ENCODE assay signal across 12 cellular contexts in the genomic region with DNA sequence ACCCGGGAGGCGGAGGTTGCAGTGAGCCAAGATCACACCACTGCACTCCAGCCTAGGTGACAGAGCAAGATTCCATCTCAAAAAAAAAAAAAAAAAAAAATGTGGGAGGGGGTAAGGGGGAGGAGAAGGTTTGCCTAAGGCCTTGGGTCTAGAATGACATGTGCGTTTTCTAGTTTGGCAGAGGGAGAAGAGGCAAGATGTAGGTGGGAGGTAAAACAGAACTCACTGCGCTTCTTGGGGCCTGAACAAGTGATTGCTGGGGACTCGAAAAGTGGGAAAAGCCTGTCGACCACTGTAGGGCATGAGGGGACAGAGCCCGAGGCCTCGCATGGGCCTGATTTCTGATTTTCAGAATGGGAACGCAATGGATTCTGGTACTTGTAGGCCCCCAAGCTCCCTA. TPM values are rescaled to one million over a fixed set of nuclear protein-coding genes. Genes with fewer than 3 reads are reported as not detected.
A peak's percentile ranks its signal among the peaks of the same experiment; 100 is the strongest.
DNase-seq lines count a peak whose midpoint lies in the region; ATAC-seq and TF ChIP-seq lines count a peak whose summit lies in the region.
"Had no signal": no experiment of that assay in that cellular context is flagged by ENCODE, and none has a peak within 500 bp of the region (broad histone marks: within the 10 kb centered on the region; RNA-seq: fewer than 3 reads in every experiment).

No MANE protein-coding gene starts in this region.

- no peak for TF ChIP-seq CTCF in CD8-positive, alpha-beta T cell (IDR thresholded peaks at IDR 0.05)
- TF ChIP-seq CTCF in HEK293 (tag by site-specific recombination; IDR thresholded peaks at IDR 0.05): no peak

- H3K9me3 Mint-ChIP-seq in CD8-positive, alpha-beta T cell: no peaks in the 10 kb centered on the region
- no peaks in the 10 kb centered on the region for H3K9me3 Mint-ChIP-seq in central memory CD8-positive, alpha-beta T cell

- peaks cover 95% of the 10 kb centered on the region for H3K4me1 ChIP-seq in CD8-positive, alpha-beta T cell (ENCODE audit: insufficient read depth, low read length)
- no peaks in the 10 kb centered on the region for H3K4me1 ChIP-seq in HEK293 (ENCODE audit: control insufficient read depth, insufficient read depth, low read length)
- H3K4me1 ChIP-seq: right atrium auricular region had no signal

- POLR2A ChIA-PET in CD8-positive, alpha-beta T cell (lab: Charles Lee): interaction anchor here (0.8 to 9.4 kb wide), 5 partner anchors 12 to 322 kb away, joined by 3 to 195 read pairs (median 5); a partner anchor contains a TSS
- POLR2A ChIA-PET in HEK293 (lab: Yijun Ruan, JAX): no interaction called here

- CTCF ChIA-PET in CD8-positive, alpha-beta T cell (lab: Charles Lee): interaction anchor here (1.3 to 6.8 kb wide), 7 partner anchors 9 to 295 kb away, joined by 3 to 100 read pairs (median 6); a partner anchor contains a TSS
- CTCF ChIA-PET in HEK293 (lab: Yijun Ruan, JAX): interaction anchor here (0.5 to 1.6 kb wide), 3 partner anchors 13 to 1125 kb away, joined by 3 read pairs; no protein-coding TSS in a partner anchor

- peak overlapping the region; percentile 90 for H3K27ac ChIP-seq in CD8-positive, alpha-beta T cell (ENCODE audit: low read depth, low read length)
- no peak overlapping the region for H3K27ac ChIP-seq in HEK293 (ENCODE audit: extremely low read depth, low read depth, low read length)
- peak overlapping the region in 13 of 21 experiments; percentile 1 to 87 (median 63) for H3K27ac ChIP-seq in skin epidermis
- H3K27ac ChIP-seq: right atrium auricular region had no signal

- H3K36me3 ChIP-seq in CD8-positive, alpha-beta T cell (ENCODE audit: insufficient read depth, low read length): peaks cover 67% of the 10 kb centered on the region
- no peaks in the 10 kb centered on the region; a peak in 1 of 3 replicates for H3K36me3 ChIP-seq in HEK293 (ENCODE audit: control insufficient read depth in 2 of 2, insufficient read depth in 1 of 2, low read length in 2 of 2)
- H3K36me3 ChIP-seq: right atrium auricular region had no signal

- H3K4me1 Mint-ChIP-seq in CD8-positive, alpha-beta T cell (ENCODE audit: low read depth): peaks cover 73% of the 10 kb centered on the region
- H3K4me1 Mint-ChIP-seq in central memory CD8-positive, alpha-beta T cell: peaks cover 72% of the 10 kb centered on the region

- ATAC-seq in CD8-positive, alpha-beta T cell: no peak
- no peak for ATAC-seq in central memory CD8-positive, alpha-beta T cell (replicated peaks; ENCODE audit: extremely low read depth, poor library complexity, severe bottlenecking)
- ATAC-seq in HG02885 (IDR thresholded peaks at IDR 0.05; ENCODE audit: poor library complexity, unreplicated experiment) (no peak), Right ventricle myocardium inferior (no peak)
- ATAC-seq: GM12878 had no signal

- no peaks in the 10 kb centered on the region for H3K27me3 ChIP-seq in CD8-positive, alpha-beta T cell (ENCODE audit: insufficient read depth, low read length)
- H3K27me3 ChIP-seq: right atrium auricular region had no signal

- H3K27ac Mint-ChIP-seq in CD8-positive, alpha-beta T cell: peak overlapping the region; percentile 100
- H3K27ac Mint-ChIP-seq in central memory CD8-positive, alpha-beta T cell (ENCODE audit: low read depth): peak overlapping the region; percentile 100

- peaks cover 82% of the 10 kb centered on the region for H3K36me3 Mint-ChIP-seq in CD8-positive, alpha-beta T cell
- peaks cover 89% of the 10 kb centered on the region for H3K36me3 Mint-ChIP-seq in central memory CD8-positive, alpha-beta T cell (ENCODE audit: insufficient read depth)

- H3K9me3 ChIP-seq in CD8-positive, alpha-beta T cell (ENCODE audit: low read length): no peaks in the 10 kb centered on the region
- H3K9me3 ChIP-seq in HEK293 (ENCODE audit: control insufficient read depth, insufficient read depth, low read depth, low read length): no peaks in the 10 kb centered on the region
- H3K9me3 ChIP-seq: right atrium auricular region had no signal

- peak overlapping the region; percentile 57 for H3K4me3 Mint-ChIP-seq in CD8-positive, alpha-beta T cell
- H3K4me3 Mint-ChIP-seq in central memory CD8-positive, alpha-beta T cell: peak overlapping the region; percentile 68
- H3K4me3 Mint-ChIP-seq: activated CD4-positive, alpha-beta T cell treated with anti-CD3 and anti-CD28 coated beads for 36 hours had no signal

- no peak for DNase-seq in CD8-positive, alpha-beta T cell
- no peak for DNase-seq in central memory CD8-positive, alpha-beta T cell (ENCODE audit: low spot score in 2 of 2)
- no peak for DNase-seq in NCI-H510A treated with DMSO at 0.1 percent for 48 hours (lab: John Stamatoyannopoulos, UW)
- no peak for DNase-seq in Right ventricle myocardium inferior (ENCODE audit: missing footprints)
- DNase-seq: activated T-cell treated with anti-CD3 and anti-CD28 coated beads, Interleukin-2, amount 50 U/mL, for 1 hour; midbrain had no signal

- H3K27me3 Mint-ChIP-seq in CD8-positive, alpha-beta T cell (ENCODE audit: low read depth): no peaks in the 10 kb centered on the region
- H3K27me3 Mint-ChIP-seq in central memory CD8-positive, alpha-beta T cell: no peaks in the 10 kb centered on the region
- H3K27me3 Mint-ChIP-seq: activated CD4-positive, alpha-beta T cell treated with anti-CD3 and anti-CD28 coated beads for 36 hours had no signal

- intact Hi-C loops in CD8-positive, alpha-beta T cell (cut with DNase I, micrococcal nuclease): loop anchor here in 1 of 2 experiments (5.0 kb wide), 1 partner anchor 57 kb away; no protein-coding TSS in a partner anchor
- intact Hi-C loops in Right ventricle myocardium inferior (cut with DNase I): no loop called here

- H3K4me3 ChIP-seq in CD8-positive, alpha-beta T cell (ENCODE audit: low read depth, low read length): peak overlapping the region; percentile 6
- H3K4me3 ChIP-seq in HEK293 (ENCODE audit: low read depth, low read length) (no peak overlapping the region), skin epidermis (no peak overlapping the region)
- H3K4me3 ChIP-seq: GM12878, right atrium auricular region had no signal

TF ChIP-seq in HEK293, 187 proteins besides CTCF, POLR2A, EP300 and RAD21:
- TF ChIP-seq EGR2 (tag by site-specific recombination; IDR thresholded peaks at IDR 0.05; ENCODE audit: low read depth) (0 out of 2 replicates have a peak, but pooled peaks have one; percentile 19), ZNF530 (tag by site-specific recombination; IDR thresholded peaks at IDR 0.05; ENCODE audit: low read depth) (no peak), ZNF776 (tag by site-specific recombination; IDR thresholded peaks at IDR 0.05; ENCODE audit: borderline replicate concordance) (no peak)

RNA-seq across cellular contexts. Expression of a gene that starts 19.9 kb away (rescaled TPM):
- 100 to 1,000 TPM; 423 to 424 TPM for total RNA-seq in CD8-positive, alpha-beta T cell
- 1.8 TPM for total RNA-seq in Right ventricle myocardium inferior

Comparison
In these comparisons a context has a peak if more than half of its experiments do, and no peak if none do; other contexts are left out.
1. RNA of a gene that starts 19.9 kb away (total RNA-seq): 423 to 424 TPM in CD8-positive, alpha-beta T cell; 1.8 TPM in Right ventricle myocardium inferior (single experiment); every median in the first group is over 100 times any median in the second.